In the genomic region with DNA sequence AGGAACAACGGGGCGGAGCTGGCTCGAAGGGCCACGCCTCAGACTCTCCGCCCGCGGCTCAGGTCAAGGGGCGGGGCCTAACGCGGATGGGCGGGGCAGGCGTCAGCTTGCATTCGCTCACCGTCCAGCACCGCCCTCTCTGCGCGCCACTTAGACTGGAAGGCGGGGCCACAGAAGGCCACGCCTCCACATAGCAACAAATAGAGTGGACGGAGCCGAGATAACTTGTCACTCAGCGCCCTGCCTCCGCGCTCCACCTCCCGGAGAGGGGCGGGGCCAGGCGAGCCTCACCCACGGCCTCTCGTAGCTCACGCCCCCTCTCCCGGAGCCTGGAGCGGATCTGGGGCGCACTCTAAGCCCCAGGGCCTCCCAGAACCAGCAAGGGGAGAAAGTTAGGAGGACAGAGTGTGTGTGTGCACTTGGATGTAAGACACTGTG, we compare ENCODE assay signal across 8 cellular contexts.
DNase-seq lines count a peak whose midpoint lies in the region; ATAC-seq lines count a peak whose summit lies in the region.

No MANE protein-coding gene starts in this region.

- ATAC-seq in GM19328 (IDR thresholded peaks at IDR 0.05; ENCODE audit: unreplicated experiment) = peak; percentile 87
- peak; percentile 79 for ATAC-seq in HG03460 (IDR thresholded peaks at IDR 0.05; ENCODE audit: unreplicated experiment)

- DNase-seq in Ammon's horn (ENCODE audit: low spot score) (peak; percentile 100), NCI-H524 (lab: John Stamatoyannopoulos, UW) (peak; percentile 99), kidney tubule cell (ENCODE audit: low spot score) (peak; percentile 99)
- DNase-seq in activated CD4-positive, alpha-beta T cell treated with anti-CD3 and anti-CD28 coated beads for 4 hours = peak; percentile 99 to 100
- DNase-seq in stimulated activated CD4-positive, alpha-beta T cell treated with anti-CD3 and anti-CD28 coated beads, Interleukin-15, amount 100 ng/mL, for 48 hours (ENCODE audit: low read depth in 2 of 2) = peak; percentile 99 to 100

- H3K27ac ChIP-seq in cingulate gyrus (ENCODE audit: low read depth, low read length) = peak overlapping the region; percentile 72

Comparison
In these comparisons a context has a peak if more than half of its experiments do, and no peak if none do; other contexts are left out.
1. Peak in every context shown above with its lines: DNase-seq, ATAC-seq and H3K27ac ChIP-seq.